Comparison of ENCODE assay signal across 1 cellular context in the genomic region with DNA sequence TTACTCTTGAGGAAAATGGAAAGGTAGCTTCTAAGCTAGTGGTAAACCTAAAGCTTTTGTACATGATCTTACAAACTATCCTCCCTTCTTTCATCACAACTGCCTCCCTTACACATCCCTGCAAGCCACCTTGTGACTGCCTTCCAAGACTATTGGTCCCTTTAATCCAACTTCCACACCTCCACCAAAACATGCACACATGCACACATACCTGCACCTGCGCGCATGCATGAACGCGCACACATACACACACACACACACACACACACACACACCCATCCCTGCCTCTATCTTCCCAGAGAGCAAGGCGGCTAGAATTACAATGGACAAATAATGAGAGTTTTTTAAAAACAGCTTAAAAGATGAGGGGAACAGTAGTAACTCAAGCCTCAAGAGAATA.
TF ChIP-seq lines count a peak whose summit lies in the region.

No MANE protein-coding gene starts in this region.

TF ChIP-seq in A549, 52 proteins besides CTCF, POLR2A, EP300 and RAD21:
- TF ChIP-seq, protein P1, sequence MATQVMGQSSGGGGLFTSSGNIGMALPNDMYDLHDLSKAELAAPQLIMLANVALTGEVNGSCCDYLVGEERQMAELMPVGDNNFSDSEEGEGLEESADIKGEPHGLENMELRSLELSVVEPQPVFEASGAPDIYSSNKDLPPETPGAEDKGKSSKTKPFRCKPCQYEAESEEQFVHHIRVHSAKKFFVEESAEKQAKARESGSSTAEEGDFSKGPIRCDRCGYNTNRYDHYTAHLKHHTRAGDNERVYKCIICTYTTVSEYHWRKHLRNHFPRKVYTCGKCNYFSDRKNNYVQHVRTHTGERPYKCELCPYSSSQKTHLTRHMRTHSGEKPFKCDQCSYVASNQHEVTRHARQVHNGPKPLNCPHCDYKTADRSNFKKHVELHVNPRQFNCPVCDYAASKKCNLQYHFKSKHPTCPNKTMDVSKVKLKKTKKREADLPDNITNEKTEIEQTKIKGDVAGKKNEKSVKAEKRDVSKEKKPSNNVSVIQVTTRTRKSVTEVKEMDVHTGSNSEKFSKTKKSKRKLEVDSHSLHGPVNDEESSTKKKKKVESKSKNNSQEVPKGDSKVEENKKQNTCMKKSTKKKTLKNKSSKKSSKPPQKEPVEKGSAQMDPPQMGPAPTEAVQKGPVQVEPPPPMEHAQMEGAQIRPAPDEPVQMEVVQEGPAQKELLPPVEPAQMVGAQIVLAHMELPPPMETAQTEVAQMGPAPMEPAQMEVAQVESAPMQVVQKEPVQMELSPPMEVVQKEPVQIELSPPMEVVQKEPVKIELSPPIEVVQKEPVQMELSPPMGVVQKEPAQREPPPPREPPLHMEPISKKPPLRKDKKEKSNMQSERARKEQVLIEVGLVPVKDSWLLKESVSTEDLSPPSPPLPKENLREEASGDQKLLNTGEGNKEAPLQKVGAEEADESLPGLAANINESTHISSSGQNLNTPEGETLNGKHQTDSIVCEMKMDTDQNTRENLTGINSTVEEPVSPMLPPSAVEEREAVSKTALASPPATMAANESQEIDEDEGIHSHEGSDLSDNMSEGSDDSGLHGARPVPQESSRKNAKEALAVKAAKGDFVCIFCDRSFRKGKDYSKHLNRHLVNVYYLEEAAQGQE (IDR thresholded peaks at IDR 0.05): 0 out of 2 replicates have a peak, but pooled peaks have one; percentile 2
- TF ChIP-seq TFCP2L1 (CRISPR knock-in tag; IDR thresholded peaks at IDR 0.05): no peak
- TF ChIP-seq HDAC2 (IDR thresholded peaks at IDR 0.05): no peak
- TF ChIP-seq CBX2 (IDR thresholded peaks at IDR 0.05; ENCODE audit: borderline replicate concordance, low read depth): no peak
- TF ChIP-seq, protein P2, sequence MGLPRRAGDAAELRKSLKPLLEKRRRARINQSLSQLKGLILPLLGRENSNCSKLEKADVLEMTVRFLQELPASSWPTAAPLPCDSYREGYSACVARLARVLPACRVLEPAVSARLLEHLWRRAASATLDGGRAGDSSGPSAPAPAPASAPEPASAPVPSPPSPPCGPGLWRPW (IDR thresholded peaks at IDR 0.05): no peak
- TF ChIP-seq, protein P3, sequence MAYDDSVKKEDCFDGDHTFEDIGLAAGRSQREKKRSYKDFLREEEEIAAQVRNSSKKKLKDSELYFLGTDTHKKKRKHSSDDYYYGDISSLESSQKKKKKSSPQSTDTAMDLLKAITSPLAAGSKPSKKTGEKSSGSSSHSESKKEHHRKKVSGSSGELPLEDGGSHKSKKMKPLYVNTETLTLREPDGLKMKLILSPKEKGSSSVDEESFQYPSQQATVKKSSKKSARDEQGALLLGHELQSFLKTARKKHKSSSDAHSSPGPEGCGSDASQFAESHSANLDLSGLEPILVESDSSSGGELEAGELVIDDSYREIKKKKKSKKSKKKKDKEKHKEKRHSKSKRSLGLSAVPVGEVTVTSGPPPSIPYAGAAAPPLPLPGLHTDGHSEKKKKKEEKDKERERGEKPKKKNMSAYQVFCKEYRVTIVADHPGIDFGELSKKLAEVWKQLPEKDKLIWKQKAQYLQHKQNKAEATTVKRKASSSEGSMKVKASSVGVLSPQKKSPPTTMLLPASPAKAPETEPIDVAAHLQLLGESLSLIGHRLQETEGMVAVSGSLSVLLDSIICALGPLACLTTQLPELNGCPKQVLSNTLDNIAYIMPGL (CRISPR knock-in tag; IDR thresholded peaks at IDR 0.05; ENCODE audit: borderline replicate concordance): no peak
